In genomic region chr20:9338101-9338500, GRCh38 we compare ENCODE assay signal across 19 cellular contexts.
DNase-seq lines count a peak whose midpoint lies in the region; ATAC-seq, FAIRE-seq and TF ChIP-seq lines count a peak whose summit lies in the region.
"Had no signal": no experiment of that assay in that cellular context is flagged by ENCODE, and none has a peak within 500 bp of the region (broad histone marks: within the 10 kb centered on the region; RNA-seq: fewer than 3 reads in every experiment).

No MANE protein-coding gene starts in this region.

- H3K27me3 ChIP-seq in Loucy (ENCODE audit: insufficient read depth, low read length, poor library complexity, severe bottlenecking): no peaks in the 10 kb centered on the region
- H3K27me3 ChIP-seq: BLaER1 treated with 17β-estradiol and CSF1 and Interleukin-3, amounts not matched to agents 10 nM and 100 nM had no signal

- H3K79me2 ChIP-seq in Loucy (ENCODE audit: insufficient read depth, low read length): no peaks in the 10 kb centered on the region

- CTCF ChIA-PET in HEK293T (lab: Yijun Ruan, JAX): no interaction called here

- no peak for ATAC-seq in GM19328 (IDR thresholded peaks at IDR 0.05; ENCODE audit: unreplicated experiment)
- ATAC-seq: CD8-positive, alpha-beta T cell had no signal

- no peaks in the 10 kb centered on the region for H4K20me1 ChIP-seq in Loucy (ENCODE audit: insufficient read depth, low read length, poor library complexity, severe bottlenecking)
- H4K20me1 ChIP-seq: BLaER1 treated with 17β-estradiol and CSF1 and Interleukin-3, amounts not matched to agents 10 nM and 100 nM had no signal

- no peak overlapping the region for H3K9ac ChIP-seq in Loucy (ENCODE audit: low read depth, low read length, poor library complexity, severe bottlenecking)
- H3K9ac ChIP-seq: BLaER1 treated with 17β-estradiol and CSF1 and Interleukin-3, amounts not matched to agents 10 nM and 100 nM had no signal

- H3F3A ChIP-seq in Loucy (ENCODE audit: low read depth): no peaks in the 10 kb centered on the region

- POLR2A ChIA-PET in HEK293T (lab: Yijun Ruan, JAX): no interaction called here

- TF ChIP-seq POLR2A in GM12892 (IDR thresholded peaks at IDR 0.05; ENCODE audit: low read depth, low read length): no peak

- H3K9me3 ChIP-seq in Loucy (ENCODE audit: insufficient read depth, low read depth, low read length): no peaks in the 10 kb centered on the region
- H3K9me3 ChIP-seq: BLaER1 treated with 17β-estradiol and CSF1 and Interleukin-3, amounts not matched to agents 10 nM and 100 nM; Caco-2 had no signal

- no peaks in the 10 kb centered on the region for H3K9me2 ChIP-seq in Loucy (replicated peaks; ENCODE audit: low read depth, low read length)

- TF ChIP-seq CTCF in Loucy (conservative IDR thresholded peaks at IDR 0.05; ENCODE audit: low read length): no peak

- no peak for FAIRE-seq in GM12892 (lab: Jason Lieb, UNC)
- FAIRE-seq: A204.1, D721Med, G401.6, GM12891, GM18507 had no signal

- H3K4me2 ChIP-seq in Loucy (ENCODE audit: low read depth, low read length, poor library complexity, severe bottlenecking): peak overlapping the region; percentile 5

- H3K36me3 ChIP-seq in Loucy (ENCODE audit: insufficient read depth, low read length): peaks cover 15% of the 10 kb centered on the region; the same call in 1 of the 2 replicates
- H3K36me3 ChIP-seq: BLaER1 treated with 17β-estradiol and CSF1 and Interleukin-3, amounts not matched to agents 10 nM and 100 nM had no signal

- no peak overlapping the region for H2AFZ ChIP-seq in Loucy (ENCODE audit: low read length)

- peak; percentile 32 for DNase-seq in foreskin melanocyte
- no peak for DNase-seq in HEK293T (ENCODE audit: extremely low spot score)
- no peak for DNase-seq in GM12892 (ENCODE audit: insufficient read length)
- DNase-seq: 8988T; AML-193; Caco-2; Calu3; CD4-positive, alpha-beta T cell; CD8-positive, alpha-beta T cell; DMS79 treated with DMSO at 0.1 percent for 48 hours; GF-D8 had no signal

- H3K4me3 ChIP-seq in Loucy (ENCODE audit: low read length, poor library complexity, severe bottlenecking): no peak overlapping the region
- H3K4me3 ChIP-seq: BLaER1 treated with 17β-estradiol and CSF1 and Interleukin-3, amounts not matched to agents 10 nM and 100 nM had no signal

- H3K4me1 ChIP-seq in Loucy (ENCODE audit: insufficient read depth, low read length, poor library complexity, severe bottlenecking): peaks cover 12% of the 10 kb centered on the region

TF ChIP-seq in HEK293T, 16 proteins besides CTCF, POLR2A, EP300 and RAD21:
- TF ChIP-seq TARDBP (IDR thresholded peaks at IDR 0.05) (no peak), ARNT (IDR thresholded peaks at IDR 0.05) (no peak), NFRKB (IDR thresholded peaks at IDR 0.05) (no peak), BHLHE40 (IDR thresholded peaks at IDR 0.05; ENCODE audit: borderline replicate concordance) (no peak), SUZ12 (IDR thresholded peaks at IDR 0.05) (no peak), FOXA1 (IDR thresholded peaks at IDR 0.05) (no peak), ZNF384 (IDR thresholded peaks at IDR 0.05) (no peak), CTBP1 (IDR thresholded peaks at IDR 0.05; ENCODE audit: borderline replicate concordance) (no peak), L3MBTL2 (conservative IDR thresholded peaks at IDR 0.05) (no peak), FOXM1 (IDR thresholded peaks at IDR 0.05; ENCODE audit: borderline replicate concordance) (no peak), HDGF (IDR thresholded peaks at IDR 0.05; ENCODE audit: borderline replicate concordance) (no peak), PKNOX1 (IDR thresholded peaks at IDR 0.05) (no peak), FOXK2 (IDR thresholded peaks at IDR 0.05) (no peak), LEF1 (IDR thresholded peaks at IDR 0.05; ENCODE audit: borderline replicate concordance) (no peak), SP1 (IDR thresholded peaks at IDR 0.05) (no peak), ELF4 (IDR thresholded peaks at IDR 0.05) (no peak)
